ENCODE assay signal across 1 cellular context in genomic region chr14:104096751-104097700, GRCh38.
TF ChIP-seq lines count a peak whose summit lies in the region.

No MANE protein-coding gene starts in this region.

TF ChIP-seq in SK-N-SH, 30 proteins besides CTCF, POLR2A, EP300 and RAD21 (continued from another document):
- TF ChIP-seq USF1 (IDR thresholded peaks at IDR 0.05; ENCODE audit: borderline replicate concordance, low read depth) = no peak
- TF ChIP-seq CHD2 (IDR thresholded peaks at IDR 0.05; ENCODE audit: low read length, partially characterized antibody) = no peak
- TF ChIP-seq IRF3 (IDR thresholded peaks at IDR 0.05; ENCODE audit: low read depth, low read length) = no peak
- TF ChIP-seq ELF1 (IDR thresholded peaks at IDR 0.05) = no peak
- TF ChIP-seq SIN3A (IDR thresholded peaks at IDR 0.05; ENCODE audit: borderline replicate concordance, low read depth, low read length) = no peak
- no peak for TF ChIP-seq RXRA (IDR thresholded peaks at IDR 0.05; ENCODE audit: borderline replicate concordance, low read depth)
- TF ChIP-seq GABPA (IDR thresholded peaks at IDR 0.05; ENCODE audit: low read depth) = no peak
